8 cellular contexts compared by ENCODE assay signal in genomic region chr15:40927497-40928346, GRCh38. TPM values are rescaled to one million over a fixed set of nuclear protein-coding genes. Genes with fewer than 3 reads are reported as not detected.
DNase-seq lines count a peak whose midpoint lies in the region; ATAC-seq and TF ChIP-seq lines count a peak whose summit lies in the region.

No MANE protein-coding gene starts in this region.

- H3K27ac Mint-ChIP-seq in T-helper 1 cell treated with Interleukin-12 subunit alpha and Interleukin-12 subunit beta and Interleukin-4 antibody, amounts not matched to agents 30 μg/mL and 1 μg/mL, for 36 hours, result no peak overlapping the region
- no peak overlapping the region for H3K27ac Mint-ChIP-seq in stimulated activated memory B cell treated with anti-CD40 and anti-IgM and Interleukin-4, amounts not matched to agents 10 μg/mL and 1 μg/mL and 100 μg/mL, for 72 hours

- H3K27me3 Mint-ChIP-seq in T-helper 1 cell treated with Interleukin-12 subunit alpha and Interleukin-12 subunit beta and Interleukin-4 antibody, amounts not matched to agents 30 μg/mL and 1 μg/mL, for 36 hours (ENCODE audit: low read depth), result peaks cover 83% of the 10 kb centered on the region
- H3K27me3 Mint-ChIP-seq in stimulated activated memory B cell treated with anti-CD40 and anti-IgM and Interleukin-4, amounts not matched to agents 10 μg/mL and 1 μg/mL and 100 μg/mL, for 72 hours, result peaks cover 76% of the 10 kb centered on the region

- H3K4me3 ChIP-seq in SK-N-MC (peak overlapping the region; percentile 76), fibroblast of villous mesenchyme (ENCODE audit: low read depth, low read length) (peak overlapping the region; percentile 44)

- no peak overlapping the region for H3K9ac ChIP-seq in SK-N-MC (ENCODE audit: insufficient read length)

- DNase-seq in T-helper 1 cell, result no peak
- DNase-seq in SK-N-MC (ENCODE audit: low read depth, low spot score), result no peak
- no peak for DNase-seq in fibroblast of villous mesenchyme (ENCODE audit: low read depth)
- no peak for DNase-seq in superior temporal gyrus (ENCODE audit: extremely low spot score)

- H3K4me3 Mint-ChIP-seq in T-helper 1 cell treated with Interleukin-12 subunit alpha and Interleukin-12 subunit beta and Interleukin-4 antibody, amounts not matched to agents 30 μg/mL and 1 μg/mL, for 36 hours, result peak overlapping the region; percentile 79
- H3K4me3 Mint-ChIP-seq in stimulated activated memory B cell treated with anti-CD40 and anti-IgM and Interleukin-4, amounts not matched to agents 10 μg/mL and 1 μg/mL and 100 μg/mL, for 72 hours, result peak overlapping the region; percentile 54

- no peaks in the 10 kb centered on the region for H3K9me3 ChIP-seq in SK-N-MC (ENCODE audit: low read depth, low read length)

- no peaks in the 10 kb centered on the region for H3K36me3 Mint-ChIP-seq in T-helper 1 cell treated with Interleukin-12 subunit alpha and Interleukin-12 subunit beta and Interleukin-4 antibody, amounts not matched to agents 30 μg/mL and 1 μg/mL, for 36 hours (ENCODE audit: low read depth)
- no peaks in the 10 kb centered on the region for H3K36me3 Mint-ChIP-seq in stimulated activated memory B cell treated with anti-CD40 and anti-IgM and Interleukin-4, amounts not matched to agents 10 μg/mL and 1 μg/mL and 100 μg/mL, for 72 hours

- H3K27ac ChIP-seq in SK-N-MC, result no peak overlapping the region

- no peaks in the 10 kb centered on the region for H3K36me3 ChIP-seq in SK-N-MC (ENCODE audit: insufficient read depth, low read length)

- TF ChIP-seq CTCF in fibroblast of villous mesenchyme (IDR thresholded peaks at IDR 0.05; ENCODE audit: insufficient read depth, low read depth, low read length), result no peak

- no peak for ATAC-seq in stimulated activated memory B cell treated with anti-CD40 and anti-IgM and Interleukin-4, amounts not matched to agents 10 μg/mL and 1 μg/mL and 100 μg/mL, for 72 hours
- ATAC-seq in GM18511 (IDR thresholded peaks at IDR 0.05; ENCODE audit: unreplicated experiment), result no peak
- ATAC-seq in HG02938 (IDR thresholded peaks at IDR 0.05; ENCODE audit: unreplicated experiment), result no peak

- H3K9me3 Mint-ChIP-seq in T-helper 1 cell treated with Interleukin-12 subunit alpha and Interleukin-12 subunit beta and Interleukin-4 antibody, amounts not matched to agents 30 μg/mL and 1 μg/mL, for 36 hours, result no peaks in the 10 kb centered on the region
- H3K9me3 Mint-ChIP-seq in stimulated activated memory B cell treated with anti-CD40 and anti-IgM and Interleukin-4, amounts not matched to agents 10 μg/mL and 1 μg/mL and 100 μg/mL, for 72 hours, result no peaks in the 10 kb centered on the region

- peaks cover 33% of the 10 kb centered on the region for H3K4me1 Mint-ChIP-seq in T-helper 1 cell treated with Interleukin-12 subunit alpha and Interleukin-12 subunit beta and Interleukin-4 antibody, amounts not matched to agents 30 μg/mL and 1 μg/mL, for 36 hours (ENCODE audit: low read depth)
- peaks cover 52% of the 10 kb centered on the region for H3K4me1 Mint-ChIP-seq in stimulated activated memory B cell treated with anti-CD40 and anti-IgM and Interleukin-4, amounts not matched to agents 10 μg/mL and 1 μg/mL and 100 μg/mL, for 72 hours

RNA-seq across cellular contexts. Expression of gene DLL4, which starts 1.4 kb away (rescaled TPM):
- total RNA-seq in fibroblast of villous mesenchyme, result 5.5 and 6.0 TPM in 2 replicates

RNA-seq across cellular contexts. Expression of gene CHAC1, which starts 25.5 kb away (rescaled TPM):
- total RNA-seq in fibroblast of villous mesenchyme, result 13.4 and 62.2 TPM in 2 replicates

RNA-seq across cellular contexts. Expression of gene VPS18, which starts 33.5 kb away (rescaled TPM):
- 48.8 and 62.2 TPM in 2 replicates for total RNA-seq in fibroblast of villous mesenchyme

RNA-seq across cellular contexts. Expression of gene RHOV, which starts 53.7 kb away (rescaled TPM):
- total RNA-seq in fibroblast of villous mesenchyme, result under 0.01 TPM in 1 of 2 replicates, not detected in the other
